ENCODE assay signal across 11 cellular contexts in genomic region chr7:83366629-83367028, GRCh38.
DNase-seq lines count a peak whose midpoint lies in the region; ATAC-seq and TF ChIP-seq lines count a peak whose summit lies in the region.
"Had no signal": no experiment of that assay in that cellular context is flagged by ENCODE, and none has a peak within 500 bp of the region (broad histone marks: within the 10 kb centered on the region; RNA-seq: fewer than 3 reads in every experiment).

No MANE protein-coding gene starts in this region.

- no peak for ATAC-seq in HG03439 (IDR thresholded peaks at IDR 0.05; ENCODE audit: unreplicated experiment)
- ATAC-seq: K562 had no signal

- in situ Hi-C loops in SK-MEL-5 (cut with HindIII; ENCODE audit: low pct_unique_long_range_greater_than_20kb, low sequenced_read_pairs), result no loop called here

- peak; percentile 28 for TF ChIP-seq CTCF in LNCAP (IDR thresholded peaks at IDR 0.05)

- DNase-seq in DMS53 (lab: John Stamatoyannopoulos, UW), result peak; percentile 29
- no peak for DNase-seq in DMS53 treated with DMSO at 0.1 percent for 48 hours (lab: John Stamatoyannopoulos, UW; ENCODE audit: unreplicated experiment)
- peak; percentile 53 for DNase-seq in SK-MEL-5 (ENCODE audit: low read depth, low spot score)
- peak; percentile 18 for DNase-seq in myocyte (ENCODE audit: low read depth)
- DNase-seq in dedifferentiated amniotic fluid mesenchymal stem cell (ENCODE audit: extremely low spot score), result no peak
- no peak for DNase-seq in DMS153 (lab: John Stamatoyannopoulos, UW)
- DNase-seq: activated T-cell treated with anti-CD3 and anti-CD28 coated beads, Interleukin-2, amount 50 U/mL, for 1 hour; NCI-H345 had no signal

Comparison
In these comparisons a context has a peak if more than half of its experiments do, and no peak if none do; other contexts are left out.
1. DNase-seq: peak in DMS53 (single experiment), SK-MEL-5 (single experiment) and myocyte (single experiment); none in DMS53 treated with DMSO at 0.1 percent for 48 hours (single experiment), dedifferentiated amniotic fluid mesenchymal stem cell (single experiment) and DMS153 (single experiment).